ENCODE assay signal across 8 cellular contexts in genomic region chr1:234611153-234611798, GRCh38. TPM values are rescaled to one million over a fixed set of nuclear protein-coding genes. Genes with fewer than 3 reads are reported as not detected.
DNase-seq lines count a peak whose midpoint lies in the region; ATAC-seq lines count a peak whose summit lies in the region.

No MANE protein-coding gene starts in this region.

- H3K36me3 ChIP-seq in SJCRH30 (peaks cover 19% of the 10 kb centered on the region), stomach smooth muscle (ENCODE audit: control insufficient read depth in 2 of 2, insufficient read depth in 2 of 2, low read length in 2 of 2) (peaks cover 8 to 15% of the 10 kb centered on the region in 2 donors)

- H3K27me3 ChIP-seq in SJCRH30 = no peaks in the 10 kb centered on the region
- no peaks in the 10 kb centered on the region for H3K27me3 ChIP-seq in stomach smooth muscle (ENCODE audit: control insufficient read depth in 1 of 2, insufficient read depth in 2 of 2, low read length in 2 of 2)

- no peaks in the 10 kb centered on the region for H3K9me3 ChIP-seq in SJCRH30 (replicated peaks)
- H3K9me3 ChIP-seq in stomach smooth muscle (ENCODE audit: control insufficient read depth in 2 of 2, low read length in 2 of 2) = no peaks in the 10 kb centered on the region

- H3K9ac ChIP-seq in stomach smooth muscle (ENCODE audit: low read length in 2 of 2) = peak overlapping the region; percentile 95 to 99

- H3K27ac ChIP-seq in SJCRH30 (peak overlapping the region; percentile 95), stomach smooth muscle (ENCODE audit: low read length) (peak overlapping the region; percentile 99)

- ATAC-seq in HG02623 (IDR thresholded peaks at IDR 0.05; ENCODE audit: unreplicated experiment) = peak; percentile 15

- H3K4me3 ChIP-seq in SJCRH30 = peak overlapping the region; percentile 68
- peak overlapping the region in 1 of 2 donors; percentile 84 for H3K4me3 ChIP-seq in stomach smooth muscle (ENCODE audit: low read length in 2 of 2)

- H3K4me1 ChIP-seq in SJCRH30 = peaks cover 15% of the 10 kb centered on the region
- peaks cover 27% of the 10 kb centered on the region for H3K4me1 ChIP-seq in stomach smooth muscle (ENCODE audit: control insufficient read depth, insufficient read depth, low read length)

- DNase-seq in activated T-cell treated with anti-CD3 and anti-CD28 coated beads for 24 hours (ENCODE audit: low read depth) (peak; percentile 53), NCI-H1048 (lab: John Stamatoyannopoulos, UW) (peak; percentile 77), SJCRH30 (peak in 1 of 2 experiments; percentile 88), kidney tubule cell (ENCODE audit: low spot score) (peak; percentile 88)
- DNase-seq in activated T-cell treated with anti-CD3 and anti-CD28 coated beads, Interleukin-2, amount 50 U/mL, for 1 hour = no peak
- DNase-seq in central memory CD4-positive, alpha-beta T cell = peak; percentile 86

RNA-seq across cellular contexts. Expression of gene IRF2BP2, which starts 1.3 kb away (rescaled TPM):
- total RNA-seq in SJCRH30 (2014; rRNA removed; shearing (Covaris generic)) = 33.2 and 41.1 TPM in 2 replicates
